6 cellular contexts compared by ENCODE assay signal in genomic region chr10:132902656-132903575, GRCh38. TPM values are rescaled to one million over a fixed set of nuclear protein-coding genes. Genes with fewer than 3 reads are reported as not detected.
"Had no signal": no experiment of that assay in that cellular context is flagged by ENCODE, and none has a peak within 500 bp of the region (broad histone marks: within the 10 kb centered on the region; RNA-seq: fewer than 3 reads in every experiment).

No MANE protein-coding gene starts in this region.

RNA-seq across cellular contexts. Expression of gene CFAP46, which starts 39.5 kb away (rescaled TPM):
- total RNA-seq: activated CD4-positive, alpha-beta T cell treated with anti-CD3 and anti-CD28 coated beads, Interleukin-2, amount 10 ng/mL, durations not matched to agents 24 days and 14 days; activated naive CD4-positive, alpha-beta T cell treated with anti-CD3 and anti-CD28 coated beads for 36 hours; activated T-helper 1 cell treated with anti-CD3 and anti-CD28 coated beads, Interleukin-12 subunit alpha, Interleukin-12 subunit beta, Interleukin-2, Interleukin-4 antibody, amounts not matched to agents 30 ng/mL and 10 ng/mL and 1 ng/mL, durations not matched to agents 14 hours and 24 hours and 36 hours; ascending aorta; naive thymus-derived CD8-positive, alpha-beta T cell; T-helper 17 cell had no signal
- polyA plus RNA-seq: naive thymus-derived CD8-positive, alpha-beta T cell had no signal
